Comparison of ENCODE assay signal across 13 cellular contexts in genomic region chr16:86568677-86569623, GRCh38. TPM values are rescaled to one million over a fixed set of nuclear protein-coding genes. Genes with fewer than 3 reads are reported as not detected.
DNase-seq lines count a peak whose midpoint lies in the region; ATAC-seq and TF ChIP-seq lines count a peak whose summit lies in the region.
"Had no signal": no experiment of that assay in that cellular context is flagged by ENCODE, and none has a peak within 500 bp of the region (broad histone marks: within the 10 kb centered on the region; RNA-seq: fewer than 3 reads in every experiment).

No MANE protein-coding gene starts in this region.

- intact Hi-C loops in upper lobe of right lung (cut with DNase I): loop anchor here (10.0 kb wide), 1 partner anchor 496 kb away; no protein-coding TSS in a partner anchor

- H4K5ac ChIP-seq in mesendoderm (ENCODE audit: low read length): no peak overlapping the region

- no peak overlapping the region for H4K8ac ChIP-seq in mesendoderm (ENCODE audit: low read depth, low read length)

- CTCF ChIA-PET in activated naive CD4-positive, alpha-beta T cell treated with anti-CD3 and anti-CD28 coated beads, Interleukin-2, amount 10 ng/mL, durations not matched to agents 7 days and 5 days (lab: Charles Lee): interaction anchor here (0.6 kb wide), 1 partner anchor 571 kb away, joined by 3 read pairs; no protein-coding TSS in a partner anchor

- H3K79me1 ChIP-seq in mesendoderm (ENCODE audit: low read length): no peaks in the 10 kb centered on the region

- no CpG with 5 or more reads among the region's 33 CpGs for WGBS in mesendoderm (ENCODE audit: extremely low coverage, insufficient coverage, low lambda C conversion rate)

- H3K18ac ChIP-seq in mesendoderm (ENCODE audit: low read length): peak overlapping the region; percentile 19

- H2BK5ac ChIP-seq in mesendoderm (ENCODE audit: low read length): no peak overlapping the region

- no peak overlapping the region for H2BK120ac ChIP-seq in mesendoderm (ENCODE audit: low read depth, low read length)

- H3K4me3 Mint-ChIP-seq in activated naive CD4-positive, alpha-beta T cell treated with anti-CD3 and anti-CD28 coated beads, Interleukin-2, amount 10 ng/mL, durations not matched to agents 7 days and 5 days: no peak overlapping the region

- H3K4me2 ChIP-seq in mesendoderm (ENCODE audit: low read length): no peak overlapping the region
- H3K4me2 ChIP-seq: BLaER1 had no signal

- H3K4ac ChIP-seq in mesendoderm (ENCODE audit: low read depth, low read length): no peak overlapping the region

- no peak overlapping the region for H3K23ac ChIP-seq in mesendoderm (ENCODE audit: low read length)

- no peak for TF ChIP-seq CTCF in upper lobe of right lung (IDR thresholded peaks at IDR 0.05)

- H3K4me3 ChIP-seq in mesendoderm (ENCODE audit: low read length) (no peak overlapping the region), upper lobe of right lung (peak overlapping the region; percentile 14)
- H3K4me3 ChIP-seq: BLaER1, body of pancreas had no signal

- peaks cover 2% of the 10 kb centered on the region for H3K4me1 Mint-ChIP-seq in activated naive CD4-positive, alpha-beta T cell treated with anti-CD3 and anti-CD28 coated beads, Interleukin-2, amount 10 ng/mL, durations not matched to agents 7 days and 5 days

- H3K36me3 ChIP-seq in mesendoderm (ENCODE audit: control insufficient read depth, insufficient read depth, low read length) (no peaks in the 10 kb centered on the region), upper lobe of right lung (no peaks in the 10 kb centered on the region)
- H3K36me3 ChIP-seq: BLaER1 had no signal

- peaks cover 95% of the 10 kb centered on the region for H3K27me3 Mint-ChIP-seq in activated naive CD4-positive, alpha-beta T cell treated with anti-CD3 and anti-CD28 coated beads, Interleukin-2, amount 10 ng/mL, durations not matched to agents 7 days and 5 days

- H3K9me3 Mint-ChIP-seq in activated naive CD4-positive, alpha-beta T cell treated with anti-CD3 and anti-CD28 coated beads, Interleukin-2, amount 10 ng/mL, durations not matched to agents 7 days and 5 days: no peaks in the 10 kb centered on the region

- H3K4me1 ChIP-seq in mesendoderm (ENCODE audit: control insufficient read depth, low read depth, low read length) (peaks cover 11% of the 10 kb centered on the region), upper lobe of right lung (peaks cover 6% of the 10 kb centered on the region)

- H2AK5ac ChIP-seq in mesendoderm (ENCODE audit: low read length): no peak overlapping the region

- H3K56ac ChIP-seq in mesendoderm (ENCODE audit: low read length): no peak overlapping the region

- DNase-seq in activated naive CD4-positive, alpha-beta T cell treated with anti-CD3 and anti-CD28 coated beads, Interleukin-2, amount 10 ng/mL, durations not matched to agents 7 days and 5 days: no peak
- DNase-seq in activated naive CD4-positive, alpha-beta T cell treated with anti-CD3 and anti-CD28 coated beads, Interleukin-2, amount 50 U/mL, for 16 hours: no peak
- DNase-seq in mesendoderm: peak; percentile 19
- no peak for DNase-seq in upper lobe of right lung
- no peak for DNase-seq in NCI-H1694 (lab: John Stamatoyannopoulos, UW)
- DNase-seq in cerebellum (ENCODE audit: low spot score): no peak
- DNase-seq: activated CD4-positive, alpha-beta T cell treated with anti-CD3 and anti-CD28 coated beads for 48 hours; body of pancreas; NCI-H1417 treated with DMSO at 0.1 percent for 48 hours; PC-3 had no signal

- no peak for ATAC-seq in upper lobe of right lung
- no peak for ATAC-seq in GM21717 (IDR thresholded peaks at IDR 0.05; ENCODE audit: unreplicated experiment)
- ATAC-seq: body of pancreas, PC-3 had no signal

- H3K27ac Mint-ChIP-seq in activated naive CD4-positive, alpha-beta T cell treated with anti-CD3 and anti-CD28 coated beads, Interleukin-2, amount 10 ng/mL, durations not matched to agents 7 days and 5 days: peak overlapping the region; percentile 70

- H3K79me2 ChIP-seq in mesendoderm (ENCODE audit: control insufficient read depth, insufficient read depth, low read length): no peaks in the 10 kb centered on the region

- no peak overlapping the region for H2BK15ac ChIP-seq in mesendoderm (replicated peaks; ENCODE audit: low read depth)

- H3K27ac ChIP-seq in cingulate gyrus (ENCODE audit: low read depth, low read length) (peak overlapping the region; percentile 29), mesendoderm (ENCODE audit: low read depth, low read length) (no peak overlapping the region), upper lobe of right lung (no peak overlapping the region)
- H3K27ac ChIP-seq: BLaER1, body of pancreas had no signal

- no peaks in the 10 kb centered on the region for H3K36me3 Mint-ChIP-seq in activated naive CD4-positive, alpha-beta T cell treated with anti-CD3 and anti-CD28 coated beads, Interleukin-2, amount 10 ng/mL, durations not matched to agents 7 days and 5 days

- H3K9me3 ChIP-seq in upper lobe of right lung: no peaks in the 10 kb centered on the region
- H3K9me3 ChIP-seq: BLaER1, body of pancreas had no signal

- no peak overlapping the region for H3K9ac ChIP-seq in mesendoderm (ENCODE audit: low read length)
- H3K9ac ChIP-seq: BLaER1 had no signal

- H3K27me3 ChIP-seq in mesendoderm (ENCODE audit: insufficient read depth, low read length, poor library complexity) (peaks cover 78% of the 10 kb centered on the region), upper lobe of right lung (peaks cover 93% of the 10 kb centered on the region)

RNA-seq across cellular contexts. Expression of gene FOXC2, which starts 2.3 kb away (rescaled TPM):
- polyA plus RNA-seq in mesendoderm (2013, experiment 1 of 2): 1.7 TPM
- 1.7 TPM for polyA plus RNA-seq in mesendoderm (2013, experiment 2 of 2)
- total RNA-seq in upper lobe of right lung (1.1 TPM), cerebellum (0.45 TPM)
- total RNA-seq: PC-3 had no signal

RNA-seq across cellular contexts. Expression of gene FOXL1, which starts 9.4 kb away (rescaled TPM):
- polyA plus RNA-seq in mesendoderm (2013, experiment 1 of 2): 0.27 TPM
- polyA plus RNA-seq in mesendoderm (2013, experiment 2 of 2): 0.35 TPM
- total RNA-seq in upper lobe of right lung (0.81 TPM), cerebellum (0.36 TPM)

RNA-seq across cellular contexts. Expression of gene MTHFSD, which starts 13.9 kb away (rescaled TPM):
- 5.5 TPM for polyA plus RNA-seq in mesendoderm (2013, experiment 1 of 2)
- polyA plus RNA-seq in mesendoderm (2013, experiment 2 of 2): 6.0 TPM
- total RNA-seq in upper lobe of right lung: 18.7 TPM
- total RNA-seq in cerebellum: 26.4 TPM

RNA-seq across cellular contexts. Expression of gene FOXF1, which starts 58.6 kb away (rescaled TPM):
- polyA plus RNA-seq in mesendoderm (2013, experiment 1 of 2): 0.07 TPM
- polyA plus RNA-seq in mesendoderm (2013, experiment 2 of 2): 0.03 TPM
- total RNA-seq in upper lobe of right lung (46.4 TPM), cerebellum (1.2 TPM)
- total RNA-seq: PC-3 had no signal
